Comparison of ENCODE assay signal across 15 cellular contexts in genomic region chr5:10454591-10455272, GRCh38. TPM values are rescaled to one million over a fixed set of nuclear protein-coding genes. Genes with fewer than 3 reads are reported as not detected.
DNase-seq lines count a peak whose midpoint lies in the region; ATAC-seq and TF ChIP-seq lines count a peak whose summit lies in the region.
"Had no signal": no experiment of that assay in that cellular context is flagged by ENCODE, and none has a peak within 500 bp of the region (broad histone marks: within the 10 kb centered on the region; RNA-seq: fewer than 3 reads in every experiment).

No MANE protein-coding gene starts in this region.

- no peaks in the 10 kb centered on the region for H3K79me2 ChIP-seq in SK-N-SH (ENCODE audit: insufficient read depth)

- H3K4me3 Mint-ChIP-seq in chondrocyte (ENCODE audit: unreplicated experiment): no peak overlapping the region

- no peak for ATAC-seq in SK-N-SH treated with all-trans-retinoic acid at 6 μM for 48 hours
- ATAC-seq: left lung had no signal

- H4K20me1 ChIP-seq in SK-N-SH (ENCODE audit: insufficient read depth): no peaks in the 10 kb centered on the region

- no peaks in the 10 kb centered on the region for H3K9me3 ChIP-seq in SK-N-SH
- no peaks in the 10 kb centered on the region for H3K9me3 ChIP-seq in adipocyte (ENCODE audit: control insufficient read depth, low read length)
- H3K9me3 ChIP-seq in vagina: no peaks in the 10 kb centered on the region
- H3K9me3 ChIP-seq in colonic mucosa: no peaks in the 10 kb centered on the region
- H3K9me3 ChIP-seq: left lung, tibial nerve had no signal

- no peak overlapping the region for H3K27ac Mint-ChIP-seq in chondrocyte (ENCODE audit: unreplicated experiment)

- no peak overlapping the region for H2AFZ ChIP-seq in SK-N-SH (ENCODE audit: low read depth)

- TF ChIP-seq RAD21 in SK-N-SH (IDR thresholded peaks at IDR 0.05; ENCODE audit: low read length): no peak

- H3K36me3 Mint-ChIP-seq in chondrocyte (ENCODE audit: low read depth): no peaks in the 10 kb centered on the region

- peaks cover 36% of the 10 kb centered on the region for H3K4me1 Mint-ChIP-seq in chondrocyte (ENCODE audit: low read depth)

- no peak for TF ChIP-seq EP300 in SK-N-SH (IDR thresholded peaks at IDR 0.05; ENCODE audit: borderline replicate concordance in 1 of 2, low read depth in 1 of 2, low read length in 1 of 2)

- WGBS in SK-N-SH (ENCODE audit: low lambda C conversion rate): 74% methylated on average over 17 of the region's 19 CpGs

- no peak for DNase-seq in SK-N-SH
- peak; percentile 19 for DNase-seq in adipocyte (ENCODE audit: low read depth)
- peak; percentile 61 for DNase-seq in foreskin melanocyte
- no peak for DNase-seq in vagina (ENCODE audit: extremely low spot score in 2 of 2)
- DNase-seq in colonic mucosa: no peak
- no peak for DNase-seq in chondrocyte (ENCODE audit: low spot score)
- no peak for DNase-seq in NCI-H187 (lab: John Stamatoyannopoulos, UW)
- DNase-seq: activated naive CD4-positive, alpha-beta T cell treated with anti-CD3 and anti-CD28 coated beads, Interleukin-2, amount 50 U/mL, for 16 hours; cortex of kidney; left lung; NCI-H1105; NCI-H510A had no signal

- TF ChIP-seq CTCF in SK-N-SH (IDR thresholded peaks at IDR 0.05): no peak
- no peak for TF ChIP-seq CTCF in vagina (IDR thresholded peaks at IDR 0.05)
- no peak for TF ChIP-seq CTCF in colonic mucosa (IDR thresholded peaks at IDR 0.05)
- no peak for TF ChIP-seq CTCF in chondrocyte (IDR thresholded peaks at IDR 0.05)

- CTCF ChIA-PET in SK-N-SH (lab: Yijun Ruan, JAX): interaction anchor here (1.2 to 8.0 kb wide), 7 partner anchors 13 to 240 kb away, joined by 3 to 265 read pairs (median 5); no protein-coding TSS in a partner anchor

- intact Hi-C loops in vagina (cut with DNase I): loop anchor here (5.0 to 10.0 kb wide), 2 partner anchors 110 to 173 kb away; partner anchors contain the start of gene ANKRD33B
- intact Hi-C loops in colonic mucosa (cut with DNase I): no loop called here

- H3K4me1 ChIP-seq in SK-N-SH (ENCODE audit: control insufficient read depth in 1 of 2, insufficient read depth in 2 of 2, low read depth in 1 of 2, low read length in 1 of 2) (peaks cover 15 to 18% of the 10 kb centered on the region in 2 experiments; a peak in 3 of 4 replicates), adipocyte (ENCODE audit: control insufficient read depth, insufficient read depth, low read length) (peaks cover 47% of the 10 kb centered on the region), vagina (peaks cover 11% of the 10 kb centered on the region), colonic mucosa (no peaks in the 10 kb centered on the region)

- no peaks in the 10 kb centered on the region for H3K9me3 Mint-ChIP-seq in chondrocyte (ENCODE audit: low read depth)

- H3F3A ChIP-seq in SK-N-SH (replicated peaks; ENCODE audit: insufficient read depth): peaks cover 20% of the 10 kb centered on the region

- H3K36me3 ChIP-seq in SK-N-SH (replicated peaks in 1 of 2; ENCODE audit: control insufficient read depth in 1 of 2, insufficient read depth in 2 of 2, low read length in 1 of 2) (no peaks in the 10 kb centered on the region), adipocyte (ENCODE audit: control insufficient read depth, insufficient read depth, low read length, severe bottlenecking) (no peaks in the 10 kb centered on the region), vagina (no peaks in the 10 kb centered on the region), colonic mucosa (no peaks in the 10 kb centered on the region)
- H3K36me3 ChIP-seq: left lung, tibial nerve had no signal

- POLR2A ChIA-PET in SK-N-SH (lab: Yijun Ruan, JAX): no interaction called here

- H3K27me3 ChIP-seq in SK-N-SH (ENCODE audit: insufficient read depth) (no peaks in the 10 kb centered on the region), adipocyte (replicated peaks; ENCODE audit: control insufficient read depth, insufficient read depth, low read length) (no peaks in the 10 kb centered on the region), vagina (no peaks in the 10 kb centered on the region), colonic mucosa (no peaks in the 10 kb centered on the region)
- H3K27me3 ChIP-seq: left lung, tibial nerve had no signal

- H3K27ac ChIP-seq in SK-N-SH (ENCODE audit: low read depth in 2 of 2, low read length in 1 of 2) (no peak overlapping the region), vagina (peak overlapping the region; percentile 71), colonic mucosa (no peak overlapping the region)
- H3K27ac ChIP-seq: 22Rv1, left lung had no signal

- TF ChIP-seq POLR2A in vagina (IDR thresholded peaks at IDR 0.05): no peak

- no peaks in the 10 kb centered on the region for H3K9me2 ChIP-seq in SK-N-SH

- H3K4me3 ChIP-seq in SK-N-SH (ENCODE audit: low read depth in 2 of 2, low read length in 1 of 2): no peak overlapping the region
- H3K4me3 ChIP-seq in adipocyte (ENCODE audit: low read length): peak overlapping the region; percentile 5
- no peak overlapping the region for H3K4me3 ChIP-seq in vagina
- H3K4me3 ChIP-seq in colonic mucosa: no peak overlapping the region
- H3K4me3 ChIP-seq: left lung, tibial nerve had no signal

- no peaks in the 10 kb centered on the region for H3K27me3 Mint-ChIP-seq in chondrocyte (ENCODE audit: low read depth)

- H3K9ac ChIP-seq in SK-N-SH (no peak overlapping the region), adipocyte (ENCODE audit: low read length) (peak overlapping the region; percentile 37), colonic mucosa (ENCODE audit: low read depth in 2 of 2, low read length in 2 of 2) (no peak overlapping the region)

- no peak overlapping the region for H3K4me2 ChIP-seq in SK-N-SH

TF ChIP-seq in SK-N-SH, 30 proteins besides CTCF, POLR2A, EP300 and RAD21 (continues in another document):
- TF ChIP-seq GABPA (IDR thresholded peaks at IDR 0.05; ENCODE audit: low read depth): no peak
- no peak for TF ChIP-seq SMC3 (IDR thresholded peaks at IDR 0.05; ENCODE audit: low read depth, low read length)
- no peak for TF ChIP-seq MXI1 (IDR thresholded peaks at IDR 0.05; ENCODE audit: low read depth, low read length)
- TF ChIP-seq FOSL2 (IDR thresholded peaks at IDR 0.05; ENCODE audit: borderline replicate concordance, low read depth): peak; percentile 44; the same call in 1 of the 2 replicates
- no peak for TF ChIP-seq ELF1 (IDR thresholded peaks at IDR 0.05)
- TF ChIP-seq PBX3 (IDR thresholded peaks at IDR 0.05): 0 out of 2 replicates have a peak, but pooled peaks have one; percentile 14
- TF ChIP-seq EZH2phosphoT487 (IDR thresholded peaks at IDR 0.05; ENCODE audit: borderline replicate concordance, low read depth): no peak

TF ChIP-seq in SK-N-SH treated with all-trans-retinoic acid at 6 μM for 48 hours, 23 proteins besides CTCF, POLR2A, EP300 and RAD21:
- TF ChIP-seq PPARA (CRISPR knock-in tag; IDR thresholded peaks at IDR 0.05; ENCODE audit: borderline replicate concordance) (no peak), ZNF70 (CRISPR knock-in tag; IDR thresholded peaks at IDR 0.05) (no peak), ISL1 (CRISPR knock-in tag; IDR thresholded peaks at IDR 0.05) (no peak), GLIS3 (CRISPR knock-in tag; IDR thresholded peaks at IDR 0.05) (no peak), SNAI2 (CRISPR knock-in tag; IDR thresholded peaks at IDR 0.05) (no peak)

RNA-seq across cellular contexts. Expression of gene ROPN1L, which starts 13.1 kb away (rescaled TPM):
- polyA plus RNA-seq in SK-N-SH (2012; rRNA removed): 0.31 and 0.58 TPM in 2 replicates
- polyA plus RNA-seq in SK-N-SH (2012; cell fraction: cytosol; rRNA removed): 0.39 and 0.45 TPM in 2 replicates
- polyA plus RNA-seq in SK-N-SH (2012; cell fraction: nucleus; rRNA removed): 0.53 and 0.70 TPM in 2 replicates
- total RNA-seq in vagina: 4.2 TPM
- total RNA-seq in colonic mucosa: not detected
- total RNA-seq in chondrocyte: 0.37 to 0.64 TPM (median 0.39 TPM) in 3 replicates

Comparison
In these comparisons a context has a peak if more than half of its experiments do, and no peak if none do; other contexts are left out.
1. DNase-seq: peak in adipocyte (single experiment) and foreskin melanocyte (single experiment); none in SK-N-SH (single experiment), vagina (0 of 2), colonic mucosa (single experiment), chondrocyte (single experiment) and NCI-H187 (0 of 2).